1 cellular context compared by ENCODE assay signal in the genomic region with DNA sequence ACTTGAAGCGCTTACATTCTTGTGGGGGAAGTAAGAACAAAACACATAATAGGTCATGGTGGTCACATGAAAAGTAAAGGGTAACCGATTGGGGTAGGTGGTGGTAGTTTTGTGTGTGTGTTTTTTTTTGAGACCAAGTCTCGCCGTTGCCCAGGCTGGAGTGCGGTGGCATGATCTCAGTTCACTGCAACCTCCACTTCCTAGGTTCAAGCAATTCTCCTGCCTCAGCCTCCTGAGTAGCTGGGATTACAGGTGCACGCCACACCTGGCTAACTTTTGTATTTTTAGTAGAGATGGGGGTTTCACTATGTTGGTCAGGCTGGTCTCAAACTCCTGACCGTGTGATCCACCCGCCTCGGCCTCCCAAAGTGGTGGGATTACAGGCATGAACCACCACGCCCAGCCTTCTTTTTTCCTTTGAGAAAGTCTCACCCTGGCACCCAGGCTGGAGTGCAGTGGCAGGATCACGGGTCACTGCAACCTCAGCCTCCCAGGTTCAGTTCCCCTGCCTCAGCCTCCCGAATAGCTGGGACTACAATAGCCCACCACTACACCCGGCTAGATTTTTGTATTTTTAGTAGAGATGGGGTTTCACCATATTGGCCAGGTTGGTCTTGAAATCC.
TF ChIP-seq lines count a peak whose summit lies in the region.

No MANE protein-coding gene starts in this region.

TF ChIP-seq in H1, 55 proteins besides CTCF, POLR2A, EP300 and RAD21:
- TF ChIP-seq TBP (IDR thresholded peaks at IDR 0.05; ENCODE audit: low read depth, low read length) (0 out of 2 replicates have a peak, but pooled peaks have one; percentile 25), POLR2AphosphoS5 (IDR thresholded peaks at IDR 0.05; ENCODE audit: low read depth, low read length) (peak; percentile 97), SP4 (IDR thresholded peaks at IDR 0.05; ENCODE audit: low read length) (0 out of 2 replicates have a peak, but pooled peaks have one; percentile 13)
TF ChIP-seq in H1: peak in this region for 3; not testable (repeated sequence) for 52.
